Comparison of ENCODE assay signal across 25 cellular contexts in genomic region chr14:67763158-67763822, GRCh38. TPM values are rescaled to one million over a fixed set of nuclear protein-coding genes. Genes with fewer than 3 reads are reported as not detected.
DNase-seq lines count a peak whose midpoint lies in the region; ATAC-seq, FAIRE-seq and TF ChIP-seq lines count a peak whose summit lies in the region.
"Had no signal": no experiment of that assay in that cellular context is flagged by ENCODE, and none has a peak within 500 bp of the region (broad histone marks: within the 10 kb centered on the region; RNA-seq: fewer than 3 reads in every experiment).

No MANE protein-coding gene starts in this region.

- dilution Hi-C loops in mammary epithelial cell (cut with HindIII; ENCODE audit: low sequenced_read_pairs): loop anchor here (5.0 kb wide), 1 partner anchor 36 kb away; no protein-coding TSS in a partner anchor

- no peaks in the 10 kb centered on the region for H3K4me1 Mint-ChIP-seq in MCF 10A (ENCODE audit: insufficient read depth, unreplicated experiment)
- H3K4me1 Mint-ChIP-seq: immature natural killer cell had no signal

- H3K9me3 ChIP-seq in mammary epithelial cell (replicated peaks; ENCODE audit: insufficient read depth, low read length) (no peaks in the 10 kb centered on the region), right lobe of liver (no peaks in the 10 kb centered on the region)
- H3K9me3 ChIP-seq in effector memory CD4-positive, alpha-beta T cell (ENCODE audit: control insufficient read depth, low read length): no peaks in the 10 kb centered on the region
- H3K9me3 ChIP-seq: BLaER1, prostate gland, thoracic aorta had no signal

- H3K27me3 Mint-ChIP-seq in MCF 10A (ENCODE audit: insufficient read depth, unreplicated experiment): no peaks in the 10 kb centered on the region

- H3K36me3 ChIP-seq in mammary epithelial cell (ENCODE audit: insufficient read depth, low read length) (peaks cover 7% of the 10 kb centered on the region), bronchial epithelial cell (ENCODE audit: control insufficient read depth, insufficient read depth, low read length) (peaks cover 9% of the 10 kb centered on the region), right lobe of liver (peaks cover 0 to 61% (median 6%) of the 10 kb centered on the region in 4 donors)
- peaks cover 71% of the 10 kb centered on the region for H3K36me3 ChIP-seq in effector memory CD4-positive, alpha-beta T cell (ENCODE audit: control insufficient read depth, insufficient read depth, low read length)

- POLR2A ChIA-PET in MCF 10A (lab: Yijun Ruan, JAX): interaction anchor here (0.6 kb wide), 1 partner anchor 465 kb away, joined by 3 read pairs; no protein-coding TSS in a partner anchor

- H3K27me3 ChIP-seq in mammary epithelial cell (ENCODE audit: insufficient read depth, low read length): no peaks in the 10 kb centered on the region
- H3K27me3 ChIP-seq in bronchial epithelial cell (ENCODE audit: control insufficient read depth, insufficient read depth, low read length): no peaks in the 10 kb centered on the region
- H3K27me3 ChIP-seq in right lobe of liver: no peaks in the 10 kb centered on the region
- no peaks in the 10 kb centered on the region for H3K27me3 ChIP-seq in effector memory CD4-positive, alpha-beta T cell (replicated peaks; ENCODE audit: control insufficient read depth, insufficient read depth, low read length, poor library complexity, severe bottlenecking)
- H3K27me3 ChIP-seq: BLaER1, cardiac muscle cell, foreskin keratinocyte had no signal

- WGBS in mammary epithelial cell (ENCODE audit: low coverage, missing lambda C conversion rate): 92% methylated on average over 4 of the region's 4 CpGs
- 48% methylated on average over 4 of the region's 4 CpGs for WGBS in right lobe of liver (ENCODE audit: insufficient coverage, low coverage, low lambda C conversion rate, missing lambda C conversion rate)

- no peak overlapping the region for H3K27ac Mint-ChIP-seq in MCF 10A (ENCODE audit: low read depth, unreplicated experiment)
- H3K27ac Mint-ChIP-seq: activated naive CD4-positive, alpha-beta T cell treated with anti-CD3 and anti-CD28 coated beads for 36 hours; immature natural killer cell had no signal

- TF ChIP-seq POLR2A in right lobe of liver (IDR thresholded peaks at IDR 0.05): no peak

- intact Hi-C loops in MCF 10A (cut with micrococcal nuclease) (no loop called here), mammary epithelial cell (cut with micrococcal nuclease) (no loop called here), right lobe of liver (cut with DNase I) (no loop called here), Right ventricle myocardium superior (cut with DNase I) (no loop called here)

- H3K27ac ChIP-seq in mammary epithelial cell (ENCODE audit: insufficient read depth, low read depth, low read length) (no peak overlapping the region), right lobe of liver (no peak overlapping the region)
- no peak overlapping the region for H3K27ac ChIP-seq in effector memory CD4-positive, alpha-beta T cell (ENCODE audit: insufficient read depth, low read length, poor library complexity, severe bottlenecking)
- H3K27ac ChIP-seq: BLaER1, cardiac muscle cell, epithelial cell of prostate, foreskin keratinocyte, prostate gland, RWPE1, thoracic aorta had no signal

- FAIRE-seq in bronchial epithelial cell (lab: Jason Lieb, UNC): no peak

- ATAC-seq in right lobe of liver: peak; percentile 45 to 83 (median 70)
- no peak for ATAC-seq in Right ventricle myocardium superior (ENCODE audit: poor library complexity)
- no peak for ATAC-seq in HG02588 (IDR thresholded peaks at IDR 0.05; ENCODE audit: unreplicated experiment)
- ATAC-seq: activated CD4-positive, CD25-positive, alpha-beta regulatory T cell treated with anti-CD3 and anti-CD28 coated beads, Interleukin-2, amount 50 U/mL, for 24 hours; foreskin keratinocyte had no signal

- no peak overlapping the region for H3K4me2 ChIP-seq in mammary epithelial cell (ENCODE audit: insufficient read depth, low read depth, low read length)
- H3K4me2 ChIP-seq: BLaER1 had no signal

- TF ChIP-seq CTCF in MCF 10A (IDR thresholded peaks at IDR 0.05; ENCODE audit: unreplicated experiment) (no peak), mammary epithelial cell (conservative IDR thresholded peaks at IDR 0.05 in 1 of 2, IDR thresholded peaks at IDR 0.05 in 1 of 2; ENCODE audit: extremely low read depth in 1 of 2, insufficient read depth in 1 of 2, low read depth in 1 of 2, low read length in 2 of 2) (no peak), bronchial epithelial cell (IDR thresholded peaks at IDR 0.05; ENCODE audit: insufficient read depth, low read length, severe bottlenecking) (no peak), right lobe of liver (IDR thresholded peaks at IDR 0.05) (no peak)

- CTCF ChIA-PET in MCF 10A (lab: Yijun Ruan, JAX): no interaction called here
- CTCF ChIA-PET in mammary epithelial cell (lab: Charles Lee; ENCODE audit: low non-redundant PET): no interaction called here

- H3K9ac ChIP-seq in mammary epithelial cell (ENCODE audit: insufficient read depth, low read length): no peak overlapping the region
- H3K9ac ChIP-seq: BLaER1 had no signal

- H4K20me1 ChIP-seq in mammary epithelial cell (ENCODE audit: insufficient read depth, low read length): no peaks in the 10 kb centered on the region
- H4K20me1 ChIP-seq: BLaER1 had no signal

- H3K36me3 Mint-ChIP-seq in MCF 10A (ENCODE audit: insufficient read depth, unreplicated experiment): peaks cover 41% of the 10 kb centered on the region

- no peaks in the 10 kb centered on the region for H3K9me3 Mint-ChIP-seq in MCF 10A (ENCODE audit: unreplicated experiment)
- H3K9me3 Mint-ChIP-seq: activated naive CD4-positive, alpha-beta T cell treated with anti-CD3 and anti-CD28 coated beads for 36 hours; immature natural killer cell had no signal

- no peaks in the 10 kb centered on the region for H3K79me2 ChIP-seq in mammary epithelial cell (ENCODE audit: insufficient read depth, low read length)

- in situ Hi-C loops in mammary epithelial cell (cut with MboI; ENCODE audit: low sequenced_read_pairs in 2 of 2): no loop called here

- no peak overlapping the region for H3K4me3 Mint-ChIP-seq in MCF 10A (ENCODE audit: unreplicated experiment)
- H3K4me3 Mint-ChIP-seq: activated naive CD4-positive, alpha-beta T cell treated with anti-CD3 and anti-CD28 coated beads for 36 hours; immature natural killer cell had no signal

- no peak overlapping the region for H2AFZ ChIP-seq in mammary epithelial cell (ENCODE audit: low read depth, low read length)

- DNase-seq in MCF 10A (ENCODE audit: unreplicated experiment) (peak; percentile 18), mammary epithelial cell (no peak), bronchial epithelial cell (ENCODE audit: low read depth) (peak; percentile 85), right lobe of liver (no peak), Right ventricle myocardium superior (no peak), NCI-H1436 (lab: John Stamatoyannopoulos, UW) (no peak)
- no peak for DNase-seq in effector memory CD4-positive, alpha-beta T cell
- DNase-seq: activated naive CD4-positive, alpha-beta T cell treated with anti-CD3 and anti-CD28 coated beads for 36 hours; activated T-cell treated with anti-CD3 and anti-CD28 coated beads, Interleukin-2, amount 50 U/mL, for 48 hours; amygdala; EL; foreskin keratinocyte; immature natural killer cell; NCI-H1417 treated with DMSO at 0.1 percent for 48 hours; stimulated activated naive CD4-positive, alpha-beta T cell; SW 1271 had no signal

- H3K4me1 ChIP-seq in mammary epithelial cell (ENCODE audit: insufficient read depth, low read length) (no peaks in the 10 kb centered on the region), right lobe of liver (peaks cover 0 to 7% (median 0%) of the 10 kb centered on the region in 4 donors)
- no peaks in the 10 kb centered on the region for H3K4me1 ChIP-seq in effector memory CD4-positive, alpha-beta T cell (ENCODE audit: control insufficient read depth, insufficient read depth, low read length, poor library complexity, severe bottlenecking)
- H3K4me1 ChIP-seq: BLaER1, foreskin keratinocyte, prostate gland had no signal

- BruUV-seq in MCF 10A (replicated peaks; lab: Mats Ljungman, UMichigan) (no TSS peak), mammary epithelial cell (replicated peaks; lab: Mats Ljungman, UMichigan) (no TSS peak)

- H3K4me3 ChIP-seq in mammary epithelial cell (replicated peaks in 1 of 3; ENCODE audit: insufficient read depth in 1 of 3, low read depth in 2 of 3, low read length in 3 of 3) (no peak overlapping the region), bronchial epithelial cell (ENCODE audit: low read depth, low read length) (no peak overlapping the region), right lobe of liver (no peak overlapping the region)
- H3K4me3 ChIP-seq in effector memory CD4-positive, alpha-beta T cell (ENCODE audit: insufficient read depth, low read depth, low read length, poor library complexity, severe bottlenecking): no peak overlapping the region
- H3K4me3 ChIP-seq: BLaER1, cardiac muscle cell, lung, prostate gland, thoracic aorta had no signal

RNA-seq across cellular contexts. Expression of gene ZFYVE26, which starts 53.1 kb away (rescaled TPM):
- total RNA-seq in MCF 10A (2022) (11.9 and 18.1 TPM in 2 replicates), mammary epithelial cell (10 to 100 TPM; 15.0 to 25.8 TPM), bronchial epithelial cell (11.3 and 13.2 TPM in 2 replicates), right lobe of liver (10 to 100 TPM in 5 of 6 experiments, 1 to 10 TPM in 1; 8.3 to 14.8 (median 11.3) TPM), Right ventricle myocardium superior (13.3 TPM)
- 6.3 TPM for polyA plus RNA-seq in mammary epithelial cell
- polyA minus RNA-seq in mammary epithelial cell: 19.1 TPM

RNA-seq across cellular contexts. Expression of gene RAD51B, which starts 56.3 kb away (rescaled TPM):
- 14.6 and 21.3 TPM in 2 replicates for total RNA-seq in MCF 10A (2022)
- total RNA-seq in mammary epithelial cell: 10 to 100 TPM; 23.0 to 29.3 TPM
- 8.7 TPM for polyA plus RNA-seq in mammary epithelial cell
- 3.4 TPM for polyA minus RNA-seq in mammary epithelial cell
- total RNA-seq in bronchial epithelial cell: 12.1 and 14.7 TPM in 2 replicates
- total RNA-seq in right lobe of liver: 1 to 10 TPM; 2.7 to 5.8 (median 4.3) TPM
- total RNA-seq in Right ventricle myocardium superior: 2.5 TPM

Comparison
In these comparisons a context has a peak if more than half of its experiments do, and no peak if none do; other contexts are left out.
1. DNase-seq: peak in MCF 10A (single experiment) and bronchial epithelial cell (single experiment); none in mammary epithelial cell (single experiment), right lobe of liver (0 of 3), Right ventricle myocardium superior (single experiment), NCI-H1436 (single experiment) and effector memory CD4-positive, alpha-beta T cell (0 of 3).
2. ATAC-seq: peak in right lobe of liver (4 of 4); none in Right ventricle myocardium superior (single experiment) and HG02588 (single experiment).